Comparison of ENCODE assay signal across 9 cellular contexts in the genomic region with DNA sequence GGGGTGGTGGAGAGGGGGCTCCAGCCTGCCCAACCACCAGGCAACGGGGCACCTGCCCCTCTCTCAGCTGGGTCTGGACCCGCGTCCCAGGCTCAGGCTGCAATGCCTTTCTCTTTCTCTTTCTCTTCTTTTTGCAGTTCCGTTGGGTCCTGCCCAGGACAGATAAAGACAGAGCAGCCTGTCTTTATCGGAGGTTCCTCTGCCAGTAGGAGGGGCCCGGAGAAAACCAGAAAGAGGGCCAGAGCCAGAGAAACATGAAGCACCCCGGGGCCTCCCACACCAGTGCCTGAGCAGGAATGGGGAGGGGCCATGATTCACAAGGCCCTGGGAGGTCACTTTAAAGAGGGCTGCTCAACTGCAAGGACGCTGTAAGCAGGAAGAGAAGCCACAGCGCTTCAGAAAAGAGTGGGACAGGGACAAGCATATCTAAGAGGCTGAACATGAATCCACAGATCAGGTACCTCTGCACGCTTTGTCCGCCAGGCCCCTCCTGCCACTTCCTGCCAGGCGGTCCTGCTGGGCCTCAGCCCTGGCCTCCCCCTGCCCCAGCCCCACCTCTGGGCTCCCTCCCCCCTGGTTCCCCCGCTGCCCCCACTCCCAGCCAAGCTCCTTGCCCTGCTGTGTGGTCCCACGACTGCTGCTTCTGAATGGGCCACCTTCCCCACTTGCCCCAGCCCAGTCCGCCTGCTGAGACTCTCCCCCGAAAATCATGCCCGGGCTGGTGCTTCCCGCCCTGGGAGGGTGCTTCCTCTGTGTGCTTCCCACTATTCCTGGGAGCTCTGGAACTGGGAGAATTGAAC. TPM values are rescaled to one million over a fixed set of nuclear protein-coding genes. Genes with fewer than 3 reads are reported as not detected.
DNase-seq lines count a peak whose midpoint lies in the region; ATAC-seq, FAIRE-seq and TF ChIP-seq lines count a peak whose summit lies in the region.
"Had no signal": no experiment of that assay in that cellular context is flagged by ENCODE, and none has a peak within 500 bp of the region (broad histone marks: within the 10 kb centered on the region; RNA-seq: fewer than 3 reads in every experiment).

APOBEC3C (plus strand) TSS at position 335 of the 800 bp plus-strand sequence; CDS start at position 441, 106 bp downstream.

- no peaks in the 10 kb centered on the region for H3K27me3 Mint-ChIP-seq in CD4-positive, CD25-positive, alpha-beta regulatory T cell

- intact Hi-C loops in T-helper 1 cell treated with Interleukin-12 subunit alpha and Interleukin-12 subunit beta and Interleukin-4 antibody, amounts not matched to agents 30 ng/mL and 1 ng/mL, for 36 hours (cut with micrococcal nuclease), result loop anchor here (1.0 to 2.0 kb wide), 3 partner anchors 27 to 108 kb away; partner anchors contain the start of gene APOBEC3F
- intact Hi-C loops in adrenal gland (cut with DNase I) (loop anchor here in 1 of 2 donors (10.0 kb wide), 1 partner anchor 121 kb away; no protein-coding TSS in a partner anchor), right cardiac atrium (cut with DNase I) (loop anchor here in 1 of 4 donors (10.0 kb wide), 1 partner anchor 111 kb away; no protein-coding TSS in a partner anchor), sciatic nerve (cut with DNase I) (loop anchor here (10.0 kb wide), 1 partner anchor 149 kb away; no protein-coding TSS in a partner anchor)

- no peaks in the 10 kb centered on the region for H3K36me3 ChIP-seq in CD4-positive, CD25-positive, alpha-beta regulatory T cell (ENCODE audit: control insufficient read depth, insufficient read depth, low read length)
- H3K36me3 ChIP-seq in adrenal gland (replicated peaks in 1 of 2), result no peaks in the 10 kb centered on the region

- H3K4me3 Mint-ChIP-seq in CD4-positive, CD25-positive, alpha-beta regulatory T cell, result peak within 1 kb of the TSS; percentile 96 to 99 (median 96)

- H3K4me3 ChIP-seq in CD4-positive, CD25-positive, alpha-beta regulatory T cell (ENCODE audit: low read depth, low read length), result peak within 1 kb of the TSS; percentile 86
- H3K4me3 ChIP-seq in adrenal gland (peak within 1 kb of the TSS; percentile 10 to 68 (median 40)), right cardiac atrium (ENCODE audit: low read length) (peak within 1 kb of the TSS; percentile 60)

- peak; percentile 33 to 91 for TF ChIP-seq POLR2A in adrenal gland (IDR thresholded peaks at IDR 0.05)

- H3K9me3 Mint-ChIP-seq in CD4-positive, CD25-positive, alpha-beta regulatory T cell, result no peaks in the 10 kb centered on the region

- WGBS in adrenal gland, 4 donors, result 0 to 4% (median 2%) methylated on average over 10 to 18 of the region's 18 CpGs
- WGBS in right cardiac atrium, result 2% methylated on average over 18 of the region's 18 CpGs

- no peak for TF ChIP-seq CTCF in adrenal gland (IDR thresholded peaks at IDR 0.05)

- ATAC-seq in CD4-positive, CD25-positive, alpha-beta regulatory T cell (ENCODE audit: low read depth in 2 of 2), result peak; percentile 87 to 94
- ATAC-seq in GM19455 (IDR thresholded peaks at IDR 0.05; ENCODE audit: unreplicated experiment) (peak; percentile 94), right cardiac atrium (peak; percentile 96 to 97), sciatic nerve (peak; percentile 97)

- H3K36me3 Mint-ChIP-seq in CD4-positive, CD25-positive, alpha-beta regulatory T cell, result peaks cover 12% of the 10 kb centered on the region

- H3K4me1 ChIP-seq in CD4-positive, CD25-positive, alpha-beta regulatory T cell (ENCODE audit: control insufficient read depth, insufficient read depth, low read length, poor library complexity, severe bottlenecking), result peaks cover 26% of the 10 kb centered on the region
- H3K4me1 ChIP-seq in adrenal gland (replicated peaks in 1 of 2) (peaks cover 10 to 15% of the 10 kb centered on the region in 2 donors), right cardiac atrium (ENCODE audit: control insufficient read depth, insufficient read depth, low read length) (no peaks in the 10 kb centered on the region)

- DNase-seq in CD4-positive, CD25-positive, alpha-beta regulatory T cell, result peak; percentile 57 to 94 (median 65)
- DNase-seq in HTR-8/SVneo (ENCODE audit: insufficient read length, low spot score) (peak; percentile 72), adrenal gland (peak; percentile 83 to 96 (median 95)), right cardiac atrium (peak; percentile 81 to 90 (median 87)), sciatic nerve (ENCODE audit: low spot score) (peak; percentile 86), COLO668 (lab: John Stamatoyannopoulos, UW; ENCODE audit: unreplicated experiment) (no peak)

- H3K4me1 Mint-ChIP-seq in CD4-positive, CD25-positive, alpha-beta regulatory T cell, result peaks cover 5 to 50% (median 14%) of the 10 kb centered on the region in 4 donors

- peak; percentile 44 for FAIRE-seq in HTR-8/SVneo (lab: Jason Lieb, UNC)
- FAIRE-seq: frontal cortex had no signal

- peak within 1 kb of the TSS; percentile 95 to 100 (median 98) for H3K27ac Mint-ChIP-seq in CD4-positive, CD25-positive, alpha-beta regulatory T cell

- H3K9me3 ChIP-seq in CD4-positive, CD25-positive, alpha-beta regulatory T cell (ENCODE audit: control insufficient read depth in 2 of 2, low read length in 2 of 2), result no peaks in the 10 kb centered on the region
- no peaks in the 10 kb centered on the region for H3K9me3 ChIP-seq in adrenal gland (replicated peaks in 1 of 3)
- no peaks in the 10 kb centered on the region for H3K9me3 ChIP-seq in right cardiac atrium (ENCODE audit: control insufficient read depth, low read length)

- H3K27ac ChIP-seq in CD4-positive, CD25-positive, alpha-beta regulatory T cell (ENCODE audit: insufficient read depth, low read length, poor library complexity, severe bottlenecking), result peak within 1 kb of the TSS; percentile 75
- H3K27ac ChIP-seq in adrenal gland (peak within 1 kb of the TSS in 4 of 5 donors; percentile 79 to 96 (median 86)), right cardiac atrium (ENCODE audit: low read length) (peak within 1 kb of the TSS; percentile 77)

- H3K27me3 ChIP-seq in CD4-positive, CD25-positive, alpha-beta regulatory T cell (ENCODE audit: control insufficient read depth, insufficient read depth, low read length), result no peaks in the 10 kb centered on the region
- H3K27me3 ChIP-seq in adrenal gland (no peaks in the 10 kb centered on the region), right cardiac atrium (ENCODE audit: control insufficient read depth, insufficient read depth) (no peaks in the 10 kb centered on the region)

RNA-seq across cellular contexts. Expression of gene APOBEC3C, which starts in this region (rescaled TPM):
- 59.0 TPM for total RNA-seq in CD4-positive, CD25-positive, alpha-beta regulatory T cell
- polyA plus RNA-seq in CD4-positive, CD25-positive, alpha-beta regulatory T cell, result 100 to 1,000 TPM in 2 of 4 donors, 10 to 100 TPM in 2; 87.5 to 146 (median 110) TPM
- 98.2 and 99.8 TPM in 2 replicates for total RNA-seq in T-helper 1 cell treated with Interleukin-12 subunit alpha and Interleukin-12 subunit beta and Interleukin-4 antibody, amounts not matched to agents 30 ng/mL and 1 ng/mL, for 36 hours
- 10 to 100 TPM; 31.0 to 88.2 (median 40.5) TPM for total RNA-seq in adrenal gland
- polyA plus RNA-seq in adrenal gland, result 10 to 100 TPM; 38.5 to 62.0 (median 42.9) TPM
- total RNA-seq in right cardiac atrium, result 10 to 100 TPM; 25.4 to 41.9 (median 37.9) TPM
- polyA plus RNA-seq in right cardiac atrium, result 37.4 TPM
- total RNA-seq in sciatic nerve, result 25.1 TPM
- total RNA-seq: frontal cortex had no signal
